8 cellular contexts compared by ENCODE assay signal in the genomic region with DNA sequence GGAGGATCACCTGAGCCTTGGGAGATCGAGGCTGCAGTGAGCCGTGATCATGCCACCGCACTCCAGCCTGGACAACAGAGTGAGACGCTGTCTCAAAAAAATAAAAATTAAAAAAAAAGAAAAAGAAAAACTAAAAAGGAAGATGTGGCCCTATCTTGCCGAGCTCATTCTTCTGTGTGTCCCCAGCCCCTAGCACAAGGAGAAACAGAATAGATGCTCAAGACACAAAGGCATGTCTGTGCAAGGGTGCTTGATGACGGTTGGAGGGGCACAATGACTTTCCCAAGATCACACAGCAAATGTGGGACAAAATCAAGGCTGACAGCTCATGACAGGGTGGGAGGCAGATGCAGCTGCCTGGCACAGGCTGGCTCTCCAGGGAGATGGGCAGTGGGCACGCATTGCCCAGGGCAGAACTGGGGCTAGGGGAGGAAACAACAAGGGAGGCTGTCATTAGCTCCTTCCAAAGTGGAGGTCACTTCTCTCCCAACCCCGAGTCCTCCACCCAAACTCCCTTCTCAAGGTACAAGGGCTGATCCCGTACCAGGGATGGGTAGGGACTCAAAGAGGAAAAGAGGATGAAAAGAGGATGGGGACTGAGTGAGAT. TPM values are rescaled to one million over a fixed set of nuclear protein-coding genes. Genes with fewer than 3 reads are reported as not detected.
DNase-seq lines count a peak whose midpoint lies in the region; ATAC-seq and TF ChIP-seq lines count a peak whose summit lies in the region.

No MANE protein-coding gene starts in this region.

- no peak overlapping the region for H2AFZ ChIP-seq in OCI-LY1 (ENCODE audit: low read length)

- H3K27me3 ChIP-seq in BLaER1: 0 out of 2 replicates have a peak, but pooled peaks cover 4% of the 10 kb centered on the region
- H3K27me3 ChIP-seq in OCI-LY1 (ENCODE audit: insufficient read depth, low read length): no peaks in the 10 kb centered on the region
- peaks cover 3% of the 10 kb centered on the region for H3K27me3 ChIP-seq in ectodermal cell (ENCODE audit: control insufficient read depth, insufficient read depth, low read length, poor library complexity, severe bottlenecking)

- DNase-seq in neural crest cell (ENCODE audit: low read depth, low spot score): no peak
- no peak for DNase-seq in HuH-7 (ENCODE audit: low spot score)
- no peak for DNase-seq in activated effector memory CD4-positive, alpha-beta T cell treated with Interleukin-2 at 50 U/mL for 16 hours

- peak overlapping the region; percentile 71 for H3K4me3 ChIP-seq in BLaER1
- H3K4me3 ChIP-seq in OCI-LY1 (ENCODE audit: low read depth, low read length, poor library complexity, severe bottlenecking): peak overlapping the region; percentile 90
- H3K4me3 ChIP-seq in ectodermal cell (ENCODE audit: insufficient read depth, low read depth, low read length): peak overlapping the region; percentile 78

- peak overlapping the region; percentile 44; the same call in 1 of the 2 replicates for H3K27ac ChIP-seq in BLaER1
- H3K27ac ChIP-seq in OCI-LY1 (ENCODE audit: low read depth, low read length, poor library complexity, severe bottlenecking): no peak overlapping the region
- no peak overlapping the region for H3K27ac ChIP-seq in ectodermal cell (ENCODE audit: insufficient read depth, low read depth, low read length, poor library complexity, severe bottlenecking)

- H3K4me1 ChIP-seq in BLaER1 (peaks cover 19% of the 10 kb centered on the region), OCI-LY1 (ENCODE audit: insufficient read depth, low read length, severe bottlenecking) (peaks cover 13% of the 10 kb centered on the region), ectodermal cell (ENCODE audit: control insufficient read depth, insufficient read depth, low read length) (peaks cover 9% of the 10 kb centered on the region)

- H3K9me3 Mint-ChIP-seq in neural crest cell: no peaks in the 10 kb centered on the region

- no peaks in the 10 kb centered on the region for H3F3A ChIP-seq in OCI-LY1 (ENCODE audit: insufficient read depth, low read length)

- H3K4me3 Mint-ChIP-seq in neural crest cell: peak overlapping the region; percentile 97

- no peaks in the 10 kb centered on the region for H3K27me3 Mint-ChIP-seq in neural crest cell (ENCODE audit: low read depth)

- no peaks in the 10 kb centered on the region for H4K20me1 ChIP-seq in BLaER1
- no peaks in the 10 kb centered on the region for H4K20me1 ChIP-seq in OCI-LY1 (ENCODE audit: insufficient read depth, low read length)

- TF ChIP-seq CTCF in OCI-LY1 (IDR thresholded peaks at IDR 0.05; ENCODE audit: low read length) (no peak), neural crest cell (conservative IDR thresholded peaks at IDR 0.05) (no peak)

- peak overlapping the region; percentile 90 for H3K27ac Mint-ChIP-seq in neural crest cell (ENCODE audit: unreplicated experiment)

- no peaks in the 10 kb centered on the region for H3K9me2 ChIP-seq in OCI-LY1 (ENCODE audit: low read depth, low read length)

- H3K4me2 ChIP-seq in BLaER1 (peak overlapping the region; percentile 97), OCI-LY1 (ENCODE audit: low read length) (peak overlapping the region; percentile 82)

- H3K9ac ChIP-seq in BLaER1 (peak overlapping the region; percentile 78), OCI-LY1 (ENCODE audit: low read length) (peak overlapping the region; percentile 92)

- peaks cover 17% of the 10 kb centered on the region for H3K4me1 Mint-ChIP-seq in neural crest cell

- ATAC-seq in HG02571 (IDR thresholded peaks at IDR 0.05; ENCODE audit: unreplicated experiment) (no peak), HG03354 (IDR thresholded peaks at IDR 0.05; ENCODE audit: poor library complexity, severe bottlenecking, unreplicated experiment) (no peak)

- 67 to 68% methylated on average over 9 of the region's 9 CpGs for WGBS in ectodermal cell, 2 experiments

- H3K79me2 ChIP-seq in OCI-LY1 (ENCODE audit: insufficient read depth, low read length): no peaks in the 10 kb centered on the region

- H3K36me3 ChIP-seq in BLaER1: peaks cover 14% of the 10 kb centered on the region
- peaks cover 16% of the 10 kb centered on the region for H3K36me3 ChIP-seq in OCI-LY1 (ENCODE audit: insufficient read depth, low read length)
- H3K36me3 ChIP-seq in ectodermal cell (ENCODE audit: control insufficient read depth, insufficient read depth, low read length): no peaks in the 10 kb centered on the region

- H3K9me3 ChIP-seq in BLaER1: 0 out of 2 replicates have a peak, but pooled peaks cover 3% of the 10 kb centered on the region
- H3K9me3 ChIP-seq in OCI-LY1 (ENCODE audit: low read length): no peaks in the 10 kb centered on the region
- no peaks in the 10 kb centered on the region for H3K9me3 ChIP-seq in ectodermal cell (ENCODE audit: control insufficient read depth, low read length)

- no peaks in the 10 kb centered on the region for H3K36me3 Mint-ChIP-seq in neural crest cell (ENCODE audit: low read depth)

RNA-seq across cellular contexts. Expression of gene NRSN2, which starts 0.8 kb away (rescaled TPM):
- polyA plus RNA-seq in ectodermal cell (2013, experiment 1 of 4): 37.0 TPM
- 44.2 TPM for polyA plus RNA-seq in ectodermal cell (2013, experiment 2 of 4)
- polyA plus RNA-seq in ectodermal cell (2013, experiment 3 of 4): 32.4 TPM
- 33.0 TPM for polyA plus RNA-seq in ectodermal cell (2013, experiment 4 of 4)
- total RNA-seq in neural crest cell: 42.0 and 44.4 TPM in 2 replicates

RNA-seq across cellular contexts. Expression of gene SOX12, which starts 20.8 kb away (rescaled TPM):
- polyA plus RNA-seq in ectodermal cell (2013, experiment 1 of 4): 79.2 TPM
- 77.5 TPM for polyA plus RNA-seq in ectodermal cell (2013, experiment 2 of 4)
- 64.5 TPM for polyA plus RNA-seq in ectodermal cell (2013, experiment 3 of 4)
- 74.6 TPM for polyA plus RNA-seq in ectodermal cell (2013, experiment 4 of 4)
- total RNA-seq in neural crest cell: 88.7 and 88.8 TPM in 2 replicates

RNA-seq across cellular contexts. Expression of gene TRIB3, which starts 34.4 kb away (rescaled TPM):
- polyA plus RNA-seq in ectodermal cell (2013, experiment 1 of 4): 2.6 TPM
- 4.1 TPM for polyA plus RNA-seq in ectodermal cell (2013, experiment 2 of 4)
- polyA plus RNA-seq in ectodermal cell (2013, experiment 3 of 4): 2.5 TPM
- polyA plus RNA-seq in ectodermal cell (2013, experiment 4 of 4): 3.3 TPM
- 12.5 and 14.4 TPM in 2 replicates for total RNA-seq in neural crest cell

RNA-seq across cellular contexts. Expression of gene ZCCHC3, which starts 48.8 kb away (rescaled TPM):
- polyA plus RNA-seq in ectodermal cell (2013, experiment 1 of 4): 54.6 TPM
- polyA plus RNA-seq in ectodermal cell (2013, experiment 2 of 4): 50.3 TPM
- polyA plus RNA-seq in ectodermal cell (2013, experiment 3 of 4): 42.8 TPM
- 44.4 TPM for polyA plus RNA-seq in ectodermal cell (2013, experiment 4 of 4)
- total RNA-seq in neural crest cell: 58.9 and 59.2 TPM in 2 replicates

RNA-seq across cellular contexts. Expression of gene C20orf96, which starts 55.6 kb away (rescaled TPM):
- polyA plus RNA-seq in ectodermal cell (2013, experiment 1 of 4): 38.8 TPM
- polyA plus RNA-seq in ectodermal cell (2013, experiment 2 of 4): 35.9 TPM
- 36.1 TPM for polyA plus RNA-seq in ectodermal cell (2013, experiment 3 of 4)
- 38.7 TPM for polyA plus RNA-seq in ectodermal cell (2013, experiment 4 of 4)
- 34.0 and 40.8 TPM in 2 replicates for total RNA-seq in neural crest cell
